In the genomic region with DNA sequence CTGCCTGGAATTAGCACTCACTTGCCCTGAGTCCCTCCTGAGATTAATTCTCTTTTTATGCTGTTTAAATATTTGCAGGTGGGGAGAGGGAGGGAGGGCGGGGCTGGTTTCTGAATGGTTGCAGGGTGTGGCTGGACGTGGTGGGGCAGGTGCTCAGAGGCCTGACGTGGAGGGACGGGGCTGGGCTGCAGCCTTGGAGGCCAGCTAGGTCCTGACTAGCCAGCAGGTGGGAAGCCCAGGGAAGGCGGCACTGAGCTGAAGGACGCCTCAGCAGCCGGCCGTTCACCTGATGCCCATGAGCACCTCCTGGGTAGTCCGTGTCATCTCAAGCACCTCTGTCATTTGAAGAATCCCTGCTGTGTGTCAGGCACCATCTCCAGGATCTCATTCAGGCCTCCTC, we compare ENCODE assay signal across 20 cellular contexts. TPM values are rescaled to one million over a fixed set of nuclear protein-coding genes. Genes with fewer than 3 reads are reported as not detected.
A peak's percentile ranks its signal among the peaks of the same experiment; 100 is the strongest.
DNase-seq lines count a peak whose midpoint lies in the region; ATAC-seq and TF ChIP-seq lines count a peak whose summit lies in the region.
"Had no signal": no experiment of that assay in that cellular context is flagged by ENCODE, and none has a peak within 500 bp of the region (broad histone marks: within the 10 kb centered on the region; RNA-seq: fewer than 3 reads in every experiment).

No MANE protein-coding gene starts in this region.

- no peaks in the 10 kb centered on the region for H3K4me1 ChIP-seq in left lung
- no peaks in the 10 kb centered on the region for H3K4me1 ChIP-seq in OCI-LY7 (ENCODE audit: insufficient read depth, low read length, poor library complexity, severe bottlenecking)
- H3K4me1 ChIP-seq: esophagus squamous epithelium had no signal

- no peaks in the 10 kb centered on the region for H3K9me2 ChIP-seq in OCI-LY7 (ENCODE audit: insufficient read depth, low read length)

- CTCF ChIA-PET in OCI-LY7 (lab: Charles Lee; ENCODE audit: unreplicated experiment) = no interaction called here

- no peaks in the 10 kb centered on the region for H3K79me2 ChIP-seq in OCI-LY7 (ENCODE audit: insufficient read depth, low read depth, low read length)

- BruUV-seq in OCI-LY7 (replicated peaks; lab: Mats Ljungman, UMichigan) = no TSS peak

- DNase-seq in LoVo (ENCODE audit: low spot score) (peak; percentile 8), NCI-H748 (lab: John Stamatoyannopoulos, UW; ENCODE audit: unreplicated experiment) (peak; percentile 95), left lung (peak; percentile 66 to 82), OCI-LY7 (ENCODE audit: low spot score) (no peak), NCI-H2171 treated with DMSO at 0.1 percent for 48 hours (lab: John Stamatoyannopoulos, UW) (no peak)
- DNase-seq: activated CD4-positive, alpha-beta T cell treated with anti-CD3 and anti-CD28 coated beads, Interleukin-2, amount 50 U/mL, for 4 hours; activated T-cell treated with anti-CD3 and anti-CD28 coated beads, Interleukin-2, amount 50 U/mL, for 24 hours; CD8-positive, alpha-beta memory T cell; dorsolateral prefrontal cortex; esophagus squamous epithelium; GDM1; mesendoderm; MM.1S; NCI-H524 had no signal

- no peak overlapping the region for H2AFZ ChIP-seq in OCI-LY7 (ENCODE audit: low read length)

- H3K9me3 ChIP-seq in left lung (no peaks in the 10 kb centered on the region), OCI-LY7 (ENCODE audit: low read length) (no peaks in the 10 kb centered on the region)
- H3K9me3 ChIP-seq: esophagus squamous epithelium had no signal

- ATAC-seq in left lung (peak; percentile 98), HG03175 (IDR thresholded peaks at IDR 0.05; ENCODE audit: unreplicated experiment) (no peak), HG03045 (IDR thresholded peaks at IDR 0.05; ENCODE audit: unreplicated experiment) (no peak)
- ATAC-seq: activated naive CD4-positive, alpha-beta T cell treated with anti-CD3 and anti-CD28 coated beads, Interleukin-2, amount 50 U/mL, for 72 hours; Panc1 had no signal

- TF ChIP-seq CTCF in 22Rv1 (IDR thresholded peaks at IDR 0.05) = peak; percentile 6; the same call in 1 of the 2 replicates
- TF ChIP-seq CTCF in left lung (IDR thresholded peaks at IDR 0.05) = no peak
- TF ChIP-seq CTCF in OCI-LY7 (conservative IDR thresholded peaks at IDR 0.05; ENCODE audit: low read length) = no peak

- no peaks in the 10 kb centered on the region for H4K20me1 ChIP-seq in OCI-LY7 (ENCODE audit: insufficient read depth, low read length)

- no peak overlapping the region for H3K27ac ChIP-seq in 22Rv1
- H3K27ac ChIP-seq in left lung = no peak overlapping the region
- H3K27ac ChIP-seq in OCI-LY7 (ENCODE audit: low read depth, low read length, poor library complexity, severe bottlenecking) = no peak overlapping the region
- H3K27ac ChIP-seq: dorsolateral prefrontal cortex, esophagus squamous epithelium had no signal

- intact Hi-C loops in left lung (cut with DNase I) (no loop called here), OCI-LY7 (cut with micrococcal nuclease; ENCODE audit: unreplicated experiment) (no loop called here)

- H3K4me2 ChIP-seq in OCI-LY7 (ENCODE audit: low read length) = no peak overlapping the region

- no peak overlapping the region for H3K4me3 ChIP-seq in left lung
- no peak overlapping the region for H3K4me3 ChIP-seq in OCI-LY7 (ENCODE audit: low read depth, low read length, poor library complexity, severe bottlenecking)
- H3K4me3 ChIP-seq: dorsolateral prefrontal cortex, esophagus squamous epithelium had no signal

- POLR2A ChIA-PET in OCI-LY7 (lab: Charles Lee) = no interaction called here

- H3K36me3 ChIP-seq in left lung (no peaks in the 10 kb centered on the region), OCI-LY7 (ENCODE audit: insufficient read depth, low read length) (no peaks in the 10 kb centered on the region)
- H3K36me3 ChIP-seq: esophagus squamous epithelium had no signal

- no peaks in the 10 kb centered on the region for H3K27me3 ChIP-seq in left lung
- H3K27me3 ChIP-seq: dorsolateral prefrontal cortex had no signal

RNA-seq across cellular contexts. Expression of a gene that starts 21.3 kb away (rescaled TPM):
- 1 to 10 TPM; 2.0 to 2.8 TPM for total RNA-seq in left lung
- total RNA-seq in OCI-LY7 (2014; rRNA removed; shearing (Covaris generic)) = not detected in 2 replicates
- not detected in 2 replicates for total RNA-seq in OCI-LY7 (2022)

RNA-seq across cellular contexts. Expression of a gene that starts 52.8 kb away (rescaled TPM):
- total RNA-seq in left lung = not detected
- not detected in 2 replicates for total RNA-seq in OCI-LY7 (2014; rRNA removed; shearing (Covaris generic))
- not detected in 2 replicates for total RNA-seq in OCI-LY7 (2022)
- total RNA-seq: activated naive CD4-positive, alpha-beta T cell treated with anti-CD3 and anti-CD28 coated beads, Interleukin-2, amount 50 U/mL, for 72 hours; CD8-positive, alpha-beta memory T cell; esophagus squamous epithelium; subcutaneous adipose tissue had no signal

Comparison
In these comparisons a context has a peak if more than half of its experiments do, and no peak if none do; other contexts are left out.
1. DNase-seq: peak in LoVo (single experiment), NCI-H748 (single experiment) and left lung (2 of 2); none in OCI-LY7 (single experiment) and NCI-H2171 treated with DMSO at 0.1 percent for 48 hours (single experiment).